Comparison of ENCODE assay signal across 9 cellular contexts in genomic region chr6:158040804-158041347, GRCh38. TPM values are rescaled to one million over a fixed set of nuclear protein-coding genes. Genes with fewer than 3 reads are reported as not detected.
A peak's percentile ranks its signal among the peaks of the same experiment; 100 is the strongest.
DNase-seq lines count a peak whose midpoint lies in the region; ATAC-seq, FAIRE-seq and TF ChIP-seq lines count a peak whose summit lies in the region.
"Had no signal": no experiment of that assay in that cellular context is flagged by ENCODE, and none has a peak within 500 bp of the region (broad histone marks: within the 10 kb centered on the region; RNA-seq: fewer than 3 reads in every experiment).

No MANE protein-coding gene starts in this region.

- peaks cover 7% of the 10 kb centered on the region for H3K36me3 ChIP-seq in CD8-positive, alpha-beta memory T cell (ENCODE audit: insufficient read depth, low read length)
- H3K36me3 ChIP-seq in SJCRH30 = peaks cover 26% of the 10 kb centered on the region

- intact Hi-C loops in posterior vena cava (cut with DNase I) = no loop called here

- H3K9me3 ChIP-seq in CD8-positive, alpha-beta memory T cell (ENCODE audit: low read length) = no peaks in the 10 kb centered on the region
- H3K9me3 ChIP-seq in SJCRH30 (replicated peaks) = no peaks in the 10 kb centered on the region
- H3K9me3 ChIP-seq: neutrophil had no signal

- peaks cover 9 to 45% (median 14%) of the 10 kb centered on the region in 3 donors for H3K36me3 Mint-ChIP-seq in CD8-positive, alpha-beta memory T cell

- H3K9me3 Mint-ChIP-seq in CD8-positive, alpha-beta memory T cell = no peaks in the 10 kb centered on the region

- no peak for TF ChIP-seq CTCF in D721Med (IDR thresholded peaks at IDR 0.05; ENCODE audit: insufficient read depth, missing control alignments)

- TF ChIP-seq POLR2A in erythroblast (IDR thresholded peaks at IDR 0.05; ENCODE audit: low read length) = peak; percentile 24

- no peak for DNase-seq in CD8-positive, alpha-beta memory T cell
- DNase-seq in SJCRH30 (no peak), erythroblast (lab: John Stamatoyannopoulos, UW) (no peak), posterior vena cava (ENCODE audit: low spot score) (peak; percentile 82), GM19240 (ENCODE audit: insufficient read length, low spot score) (no peak), D721Med (ENCODE audit: insufficient read length, low spot score) (no peak)

- no peak overlapping the region for H3K4me3 ChIP-seq in CD8-positive, alpha-beta memory T cell (ENCODE audit: low read length)
- H3K4me3 ChIP-seq in SJCRH30 = no peak overlapping the region

- peaks cover 4% of the 10 kb centered on the region for H3K4me1 ChIP-seq in CD8-positive, alpha-beta memory T cell (ENCODE audit: insufficient read depth, low read length)
- peaks cover 54% of the 10 kb centered on the region for H3K4me1 ChIP-seq in SJCRH30

- no peak for ATAC-seq in GM18520 (IDR thresholded peaks at IDR 0.05; ENCODE audit: unreplicated experiment)
- no peak for ATAC-seq in HG03469 (IDR thresholded peaks at IDR 0.05; ENCODE audit: unreplicated experiment)

- no peak overlapping the region for H3K4me3 Mint-ChIP-seq in CD8-positive, alpha-beta memory T cell

- H3K27me3 Mint-ChIP-seq in CD8-positive, alpha-beta memory T cell = no peaks in the 10 kb centered on the region

- H3K27ac ChIP-seq in CD8-positive, alpha-beta memory T cell (ENCODE audit: low read depth, low read length) = peak overlapping the region; percentile 76
- peak overlapping the region; percentile 87 for H3K27ac ChIP-seq in SJCRH30
- H3K27ac ChIP-seq: neutrophil had no signal

- CTCF ChIA-PET in CD8-positive, alpha-beta memory T cell (lab: Charles Lee) = interaction anchor here (1.4 kb wide), 1 partner anchor 14 kb away, joined by 3 read pairs; no protein-coding TSS in a partner anchor

- FAIRE-seq in D721Med (lab: Jason Lieb, UNC) = no peak

- H3K4me1 Mint-ChIP-seq in CD8-positive, alpha-beta memory T cell = peaks cover 0 to 15% (median 9%) of the 10 kb centered on the region in 3 donors

- POLR2A ChIA-PET in CD8-positive, alpha-beta memory T cell (lab: Charles Lee) = no interaction called here

- no peaks in the 10 kb centered on the region for H3K27me3 ChIP-seq in CD8-positive, alpha-beta memory T cell (ENCODE audit: insufficient read depth, low read length, poor library complexity, severe bottlenecking)
- no peaks in the 10 kb centered on the region for H3K27me3 ChIP-seq in SJCRH30
- H3K27me3 ChIP-seq: neutrophil had no signal

- peak overlapping the region in 3 of 8 donors; percentile 17 to 47 (median 43) for H3K27ac Mint-ChIP-seq in CD8-positive, alpha-beta memory T cell

RNA-seq across cellular contexts. Expression of gene SYNJ2, which starts 59.2 kb away (rescaled TPM):
- total RNA-seq in CD8-positive, alpha-beta memory T cell = 10 to 100 TPM; 16.7 to 17.5 TPM
- 8.7 TPM for polyA plus RNA-seq in CD8-positive, alpha-beta memory T cell
- 32.5 and 33.4 TPM in 2 replicates for total RNA-seq in SJCRH30 (2014; rRNA removed; shearing (Covaris generic))
- total RNA-seq in posterior vena cava = 10 to 100 TPM; 19.6 to 30.4 TPM
